ENCODE assay signal across 1 cellular context in genomic region chr9:69236188-69236587, GRCh38.
TF ChIP-seq lines count a peak whose summit lies in the region.

No MANE protein-coding gene starts in this region.

TF ChIP-seq in GM23338, 12 proteins besides CTCF, POLR2A, EP300 and RAD21 (continued from another document):
- TF ChIP-seq, protein P1, sequence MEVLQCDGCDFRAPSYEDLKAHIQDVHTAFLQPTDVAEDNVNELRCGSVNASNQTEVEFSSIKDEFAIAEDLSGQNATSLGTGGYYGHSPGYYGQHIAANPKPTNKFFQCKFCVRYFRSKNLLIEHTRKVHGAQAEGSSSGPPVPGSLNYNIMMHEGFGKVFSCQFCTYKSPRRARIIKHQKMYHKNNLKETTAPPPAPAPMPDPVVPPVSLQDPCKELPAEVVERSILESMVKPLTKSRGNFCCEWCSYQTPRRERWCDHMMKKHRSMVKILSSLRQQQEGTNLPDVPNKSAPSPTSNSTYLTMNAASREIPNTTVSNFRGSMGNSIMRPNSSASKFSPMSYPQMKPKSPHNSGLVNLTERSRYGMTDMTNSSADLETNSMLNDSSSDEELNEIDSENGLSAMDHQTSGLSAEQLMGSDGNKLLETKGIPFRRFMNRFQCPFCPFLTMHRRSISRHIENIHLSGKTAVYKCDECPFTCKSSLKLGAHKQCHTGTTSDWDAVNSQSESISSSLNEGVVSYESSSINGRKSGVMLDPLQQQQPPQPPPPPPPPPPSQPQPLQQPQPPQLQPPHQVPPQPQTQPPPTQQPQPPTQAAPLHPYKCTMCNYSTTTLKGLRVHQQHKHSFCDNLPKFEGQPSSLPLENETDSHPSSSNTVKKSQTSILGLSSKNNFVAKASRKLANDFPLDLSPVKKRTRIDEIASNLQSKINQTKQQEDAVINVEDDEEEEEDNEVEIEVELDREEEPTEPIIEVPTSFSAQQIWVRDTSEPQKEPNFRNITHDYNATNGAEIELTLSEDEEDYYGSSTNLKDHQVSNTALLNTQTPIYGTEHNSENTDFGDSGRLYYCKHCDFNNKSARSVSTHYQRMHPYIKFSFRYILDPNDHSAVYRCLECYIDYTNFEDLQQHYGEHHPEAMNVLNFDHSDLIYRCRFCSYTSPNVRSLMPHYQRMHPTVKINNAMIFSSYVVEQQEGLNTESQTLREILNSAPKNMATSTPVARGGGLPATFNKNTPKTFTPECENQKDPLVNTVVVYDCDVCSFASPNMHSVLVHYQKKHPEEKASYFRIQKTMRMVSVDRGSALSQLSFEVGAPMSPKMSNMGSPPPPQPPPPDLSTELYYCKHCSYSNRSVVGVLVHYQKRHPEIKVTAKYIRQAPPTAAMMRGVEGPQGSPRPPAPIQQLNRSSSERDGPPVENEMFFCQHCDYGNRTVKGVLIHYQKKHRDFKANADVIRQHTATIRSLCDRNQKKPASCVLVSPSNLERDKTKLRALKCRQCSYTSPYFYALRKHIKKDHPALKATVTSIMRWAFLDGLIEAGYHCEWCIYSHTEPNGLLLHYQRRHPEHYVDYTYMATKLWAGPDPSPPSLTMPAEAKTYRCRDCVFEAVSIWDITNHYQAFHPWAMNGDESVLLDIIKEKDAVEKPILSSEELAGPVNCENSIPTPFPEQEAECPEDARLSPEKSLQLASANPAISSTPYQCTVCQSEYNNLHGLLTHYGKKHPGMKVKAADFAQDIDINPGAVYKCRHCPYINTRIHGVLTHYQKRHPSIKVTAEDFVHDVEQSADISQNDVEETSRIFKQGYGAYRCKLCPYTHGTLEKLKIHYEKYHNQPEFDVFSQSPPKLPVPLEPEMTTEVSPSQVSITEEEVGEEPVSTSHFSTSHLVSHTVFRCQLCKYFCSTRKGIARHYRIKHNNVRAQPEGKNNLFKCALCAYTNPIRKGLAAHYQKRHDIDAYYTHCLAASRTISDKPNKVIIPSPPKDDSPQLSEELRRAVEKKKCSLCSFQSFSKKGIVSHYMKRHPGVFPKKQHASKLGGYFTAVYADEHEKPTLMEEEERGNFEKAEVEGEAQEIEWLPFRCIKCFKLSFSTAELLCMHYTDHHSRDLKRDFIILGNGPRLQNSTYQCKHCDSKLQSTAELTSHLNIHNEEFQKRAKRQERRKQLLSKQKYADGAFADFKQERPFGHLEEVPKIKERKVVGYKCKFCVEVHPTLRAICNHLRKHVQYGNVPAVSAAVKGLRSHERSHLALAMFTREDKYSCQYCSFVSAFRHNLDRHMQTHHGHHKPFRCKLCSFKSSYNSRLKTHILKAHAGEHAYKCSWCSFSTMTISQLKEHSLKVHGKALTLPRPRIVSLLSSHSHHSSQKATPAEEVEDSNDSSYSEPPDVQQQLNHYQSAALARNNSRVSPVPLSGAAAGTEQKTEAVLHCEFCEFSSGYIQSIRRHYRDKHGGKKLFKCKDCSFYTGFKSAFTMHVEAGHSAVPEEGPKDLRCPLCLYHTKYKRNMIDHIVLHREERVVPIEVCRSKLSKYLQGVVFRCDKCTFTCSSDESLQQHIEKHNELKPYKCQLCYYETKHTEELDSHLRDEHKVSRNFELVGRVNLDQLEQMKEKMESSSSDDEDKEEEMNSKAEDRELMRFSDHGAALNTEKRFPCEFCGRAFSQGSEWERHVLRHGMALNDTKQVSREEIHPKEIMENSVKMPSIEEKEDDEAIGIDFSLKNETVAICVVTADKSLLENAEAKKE (CRISPR knock-in tag; IDR thresholded peaks at IDR 0.05), result no peak
- no peak for TF ChIP-seq ZNF114 (CRISPR knock-in tag; IDR thresholded peaks at IDR 0.05)
- no peak for TF ChIP-seq CREB1 (CRISPR knock-in tag; IDR thresholded peaks at IDR 0.05; ENCODE audit: low read depth)
- no peak for TF ChIP-seq POLR2AphosphoS5 (IDR thresholded peaks at IDR 0.05; ENCODE audit: low read depth)
- no peak for TF ChIP-seq EZH2 (IDR thresholded peaks at IDR 0.05; ENCODE audit: low read depth, unreplicated experiment)
- no peak for TF ChIP-seq JUNB (IDR thresholded peaks at IDR 0.05; ENCODE audit: unreplicated experiment)
- TF ChIP-seq EZH2phosphoT487 (IDR thresholded peaks at IDR 0.05; ENCODE audit: unreplicated experiment), result no peak
- TF ChIP-seq ZNF331 (CRISPR knock-in tag; IDR thresholded peaks at IDR 0.05; ENCODE audit: low read depth), result no peak
- no peak for TF ChIP-seq REST (IDR thresholded peaks at IDR 0.05; ENCODE audit: unreplicated experiment)
